32 cellular contexts compared by ENCODE assay signal in genomic region chr1:213773975-213774374, GRCh38.
"Had no signal": no experiment of that assay in that cellular context is flagged by ENCODE, and none has a peak within 500 bp of the region (broad histone marks: within the 10 kb centered on the region; RNA-seq: fewer than 3 reads in every experiment).

No MANE protein-coding gene starts in this region.

- H3K27me3 Mint-ChIP-seq: stimulated activated memory B cell treated with anti-CD40 and anti-IgM and Interleukin-4, amounts not matched to agents 10 μg/mL and 1 μg/mL and 100 μg/mL, for 72 hours; stimulated activated naive CD8-positive, alpha-beta T cell treated with anti-CD3 and anti-CD28 coated beads, Interleukin-15, amount 100 ng/mL, for 72 hours had no signal

- H3K27me3 ChIP-seq: neutrophil, spleen, suprapubic skin, testis, tibial artery, transverse colon, upper lobe of right lung, uterus had no signal

- H3K36me3 ChIP-seq: neutrophil, spleen, suprapubic skin, tibial artery, transverse colon, upper lobe of right lung, uterus had no signal

- H3K4me1 Mint-ChIP-seq: naive thymus-derived CD8-positive, alpha-beta T cell; stimulated activated memory B cell treated with anti-CD40 and anti-IgM and Interleukin-4, amounts not matched to agents 10 μg/mL and 1 μg/mL and 100 μg/mL, for 72 hours; stimulated activated naive CD8-positive, alpha-beta T cell treated with anti-CD3 and anti-CD28 coated beads, Interleukin-15, amount 100 ng/mL, for 72 hours had no signal

- H2AFZ ChIP-seq: parathyroid adenoma had no signal

- H3K4me3 ChIP-seq: psoas muscle, skin epidermis, smooth muscle cell, spleen, suprapubic skin, testis, tibial artery, transverse colon, upper lobe of right lung, uterus had no signal

- H3K9ac ChIP-seq: parathyroid adenoma had no signal

- H3K27ac Mint-ChIP-seq: naive thymus-derived CD8-positive, alpha-beta T cell; natural killer cell treated with Interleukin-12 subunit alpha and Interleukin-12 subunit beta and Interleukin-15 and Interleukin-18, amount 100 ng/mL, for 72 hours; nephron progenitor cell; progenitor cell of endocrine pancreas; stimulated activated memory B cell treated with anti-CD40 and anti-IgM and Interleukin-4, amounts not matched to agents 10 μg/mL and 1 μg/mL and 100 μg/mL, for 72 hours; stimulated activated naive CD8-positive, alpha-beta T cell treated with anti-CD3 and anti-CD28 coated beads, Interleukin-15, amount 100 ng/mL, for 72 hours; type B pancreatic cell had no signal

- H3K9me3 ChIP-seq: neutrophil, psoas muscle, spleen, testis, transverse colon, upper lobe of right lung, uterus had no signal

- H3K36me3 Mint-ChIP-seq: naive thymus-derived CD8-positive, alpha-beta T cell; natural killer cell treated with Interleukin-12 subunit alpha and Interleukin-12 subunit beta and Interleukin-15 and Interleukin-18, amount 100 ng/mL, for 72 hours; stimulated activated memory B cell treated with anti-CD40 and anti-IgM and Interleukin-4, amounts not matched to agents 10 μg/mL and 1 μg/mL and 100 μg/mL, for 72 hours; type B pancreatic cell had no signal

- H3K4me2 ChIP-seq: smooth muscle cell had no signal

- H3K27ac ChIP-seq: neutrophil, parathyroid adenoma, psoas muscle, skin epidermis, spleen, suprapubic skin, testis, tibial artery, transverse colon, upper lobe of right lung, uterus had no signal

- DNase-seq: naive thymus-derived CD8-positive, alpha-beta T cell; nephron progenitor cell; nucleus accumbens; posterior cingulate gyrus; psoas muscle; right cardiac atrium; spleen; stimulated activated CD4-positive, alpha-beta T cell treated with anti-CD3 and anti-CD28 coated beads, Interleukin-12 subunit alpha, Interleukin-12 subunit beta, amount 100 ng/mL, for 4 hours; stimulated activated CD4-positive, alpha-beta T cell treated with anti-CD3 and anti-CD28 coated beads, Interleukin-1b, Interleukin-23, amount 100 ng/mL, for 48 hours; stimulated activated CD4-positive, alpha-beta T cell treated with anti-CD3 and anti-CD28 coated beads, Interleukin-4, amount 100 ng/mL, for 1 hour; stimulated activated CD4-positive, alpha-beta T cell treated with anti-CD3 and anti-CD28 coated beads, Interleukin-4, amount 100 ng/mL, for 4 hours; stimulated activated CD8-positive, alpha-beta memory T cell treated with anti-CD3 and anti-CD28 coated beads, Interleukin-4, amount 100 ng/mL, for 48 hours; stimulated activated naive CD4-positive, alpha-beta T cell; stimulated activated naive CD8-positive, alpha-beta T cell treated with anti-CD3 and anti-CD28 coated beads, Interleukin-15, amount 100 ng/mL, for 72 hours; stimulated activated naive CD8-positive, alpha-beta T cell treated with anti-CD3 and anti-CD28 coated beads, Interleukin-15, Interleukin-2, amounts not matched to agents 100 U/mL and 50 U/mL, for 24 hours; substantia nigra; testis; tibial artery; transverse colon; upper lobe of right lung; uterus had no signal

- ATAC-seq: naive thymus-derived CD8-positive, alpha-beta T cell; natural killer cell treated with Interleukin-12 subunit alpha and Interleukin-12 subunit beta and Interleukin-15 and Interleukin-18, amount 100 ng/mL, for 72 hours; psoas muscle; right cardiac atrium; sciatic nerve; stimulated activated memory B cell treated with anti-CD40 and anti-IgM and Interleukin-4, amounts not matched to agents 10 μg/mL and 1 μg/mL and 100 μg/mL, for 72 hours; stimulated activated naive CD8-positive, alpha-beta T cell treated with anti-CD3 and anti-CD28 coated beads, Interleukin-15, amount 100 ng/mL, for 72 hours; stimulated activated naive CD8-positive, alpha-beta T cell treated with anti-CD3 and anti-CD28 coated beads, Interleukin-15, Interleukin-2, amounts not matched to agents 100 U/mL and 50 U/mL, for 24 hours; upper lobe of right lung had no signal

- H3K4me1 ChIP-seq: parathyroid adenoma, psoas muscle, spleen, suprapubic skin, testis, tibial artery, transverse colon, upper lobe of right lung, uterus had no signal

- H3K4me3 Mint-ChIP-seq: naive thymus-derived CD8-positive, alpha-beta T cell; natural killer cell treated with Interleukin-12 subunit alpha and Interleukin-12 subunit beta and Interleukin-15 and Interleukin-18, amount 100 ng/mL, for 72 hours; nephron progenitor cell; neural crest cell; stimulated activated memory B cell treated with anti-CD40 and anti-IgM and Interleukin-4, amounts not matched to agents 10 μg/mL and 1 μg/mL and 100 μg/mL, for 72 hours; stimulated activated naive CD8-positive, alpha-beta T cell treated with anti-CD3 and anti-CD28 coated beads, Interleukin-15, amount 100 ng/mL, for 72 hours; type B pancreatic cell had no signal

- H3K9me3 Mint-ChIP-seq: stimulated activated naive CD8-positive, alpha-beta T cell treated with anti-CD3 and anti-CD28 coated beads, Interleukin-15, amount 100 ng/mL, for 72 hours; type B pancreatic cell had no signal
